8 cellular contexts compared by ENCODE assay signal in genomic region chr13:77429320-77430142, GRCh38.
DNase-seq lines count a peak whose midpoint lies in the region; ATAC-seq lines count a peak whose summit lies in the region.

No MANE protein-coding gene starts in this region.

- peak; percentile 28 to 37 for ATAC-seq in CD4-positive, CD25-positive, alpha-beta regulatory T cell (ENCODE audit: low read depth in 2 of 2)
- ATAC-seq in GM19351 (IDR thresholded peaks at IDR 0.05; ENCODE audit: unreplicated experiment): peak; percentile 78
- ATAC-seq in HG03280 (IDR thresholded peaks at IDR 0.05; ENCODE audit: unreplicated experiment): peak; percentile 83

- H3K9me3 ChIP-seq in CD4-positive, CD25-positive, alpha-beta regulatory T cell (ENCODE audit: control insufficient read depth in 2 of 2, low read length in 2 of 2): no peaks in the 10 kb centered on the region

- no peak overlapping the region for H3K27ac ChIP-seq in CD4-positive, CD25-positive, alpha-beta regulatory T cell (ENCODE audit: insufficient read depth, low read length, poor library complexity, severe bottlenecking)

- peak overlapping the region in 1 of 3 donors; percentile 10 for H3K27ac Mint-ChIP-seq in CD4-positive, CD25-positive, alpha-beta regulatory T cell

- H3K4me3 ChIP-seq in CD4-positive, CD25-positive, alpha-beta regulatory T cell (ENCODE audit: low read depth, low read length): no peak overlapping the region

- peaks cover 0 to 4% (median under 1%) of the 10 kb centered on the region in 7 donors for H3K9me3 Mint-ChIP-seq in CD4-positive, CD25-positive, alpha-beta regulatory T cell

- H3K4me3 Mint-ChIP-seq in CD4-positive, CD25-positive, alpha-beta regulatory T cell: no peak overlapping the region

- H3K36me3 ChIP-seq in CD4-positive, CD25-positive, alpha-beta regulatory T cell (ENCODE audit: control insufficient read depth, insufficient read depth, low read length): no peaks in the 10 kb centered on the region

- H3K4me1 ChIP-seq in CD4-positive, CD25-positive, alpha-beta regulatory T cell (ENCODE audit: control insufficient read depth, insufficient read depth, low read length, poor library complexity, severe bottlenecking): no peaks in the 10 kb centered on the region

- no peak for DNase-seq in CD4-positive, CD25-positive, alpha-beta regulatory T cell
- DNase-seq in activated naive CD4-positive, alpha-beta T cell treated with anti-CD3 and anti-CD28 coated beads, Interleukin-2, amount 50 U/mL, for 16 hours: peak; percentile 35
- no peak for DNase-seq in central memory CD4-positive, alpha-beta T cell
- no peak for DNase-seq in HT-29 (ENCODE audit: low spot score)
- no peak for DNase-seq in LoVo (ENCODE audit: low spot score)
- DNase-seq in RKO (ENCODE audit: low spot score): no peak

- H3K27me3 ChIP-seq in CD4-positive, CD25-positive, alpha-beta regulatory T cell (ENCODE audit: control insufficient read depth, insufficient read depth, low read length): no peaks in the 10 kb centered on the region

- no peaks in the 10 kb centered on the region for H3K27me3 Mint-ChIP-seq in CD4-positive, CD25-positive, alpha-beta regulatory T cell

- H3K4me1 Mint-ChIP-seq in CD4-positive, CD25-positive, alpha-beta regulatory T cell: no peaks in the 10 kb centered on the region

- no peaks in the 10 kb centered on the region for H3K36me3 Mint-ChIP-seq in CD4-positive, CD25-positive, alpha-beta regulatory T cell

Comparison
In these comparisons a context has a peak if more than half of its experiments do, and no peak if none do; other contexts are left out.
1. ATAC-seq: peak in every context shown above with its lines; median percentile 83 in HG03280; 78 in GM19351; 32 in CD4-positive, CD25-positive, alpha-beta regulatory T cell.